11 cellular contexts compared by ENCODE assay signal in genomic region chr5:181130081-181130480, GRCh38. TPM values are rescaled to one million over a fixed set of nuclear protein-coding genes. Genes with fewer than 3 reads are reported as not detected.
"Had no signal": no experiment of that assay in that cellular context is flagged by ENCODE, and none has a peak within 500 bp of the region (broad histone marks: within the 10 kb centered on the region; RNA-seq: fewer than 3 reads in every experiment).

No MANE protein-coding gene starts in this region.

RNA-seq across cellular contexts. Expression of gene OR2V1, which starts 0.9 kb away (rescaled TPM):
- total RNA-seq: activated B cell treated with CpG ODN at 0.5 μM for 24 hours; activated CD4-positive, alpha-beta memory T cell treated with anti-CD3 and anti-CD28 coated beads for 36 hours; activated CD4-positive, alpha-beta T cell treated with anti-CD3 and anti-CD28 coated beads, Interleukin-2, amount 10 ng/mL, durations not matched to agents 24 days and 14 days; activated CD8-positive, alpha-beta memory T cell treated with anti-CD3 and anti-CD28 coated beads for 36 hours; activated CD8-positive, alpha-beta T cell treated with anti-CD3 and anti-CD28 coated beads for 36 hours; activated naive CD8-positive, alpha-beta T cell treated with anti-CD3 and anti-CD28 coated beads, Interleukin-2, amount 10 ng/mL, durations not matched to agents 7 days and 5 days; activated T-helper 2 cell treated with anti-CD3 and anti-CD28 coated beads, Interferon-gamma antibody, Interleukin-2, Interleukin-4, amounts not matched to agents 10 μg/mL and 5 μg/mL and 100 μg/mL, durations not matched to agents 14 hours and 24 hours and 36 hours; ascending aorta; cardiac septum; cerebellum had no signal
- polyA plus RNA-seq: adipose tissue had no signal

RNA-seq across cellular contexts. Expression of gene OR2V2, which starts 17.3 kb away (rescaled TPM):
- total RNA-seq: activated B cell treated with CpG ODN at 0.5 μM for 24 hours; activated CD4-positive, alpha-beta memory T cell treated with anti-CD3 and anti-CD28 coated beads for 36 hours; activated CD4-positive, alpha-beta T cell treated with anti-CD3 and anti-CD28 coated beads, Interleukin-2, amount 10 ng/mL, durations not matched to agents 24 days and 14 days; activated CD8-positive, alpha-beta memory T cell treated with anti-CD3 and anti-CD28 coated beads for 36 hours; activated CD8-positive, alpha-beta T cell treated with anti-CD3 and anti-CD28 coated beads for 36 hours; activated naive CD8-positive, alpha-beta T cell treated with anti-CD3 and anti-CD28 coated beads, Interleukin-2, amount 10 ng/mL, durations not matched to agents 7 days and 5 days; activated T-helper 2 cell treated with anti-CD3 and anti-CD28 coated beads, Interferon-gamma antibody, Interleukin-2, Interleukin-4, amounts not matched to agents 10 μg/mL and 5 μg/mL and 100 μg/mL, durations not matched to agents 14 hours and 24 hours and 36 hours; ascending aorta; cardiac septum; cerebellum had no signal
- polyA plus RNA-seq: adipose tissue had no signal
